16 cellular contexts compared by ENCODE assay signal in genomic region chr11:34869425-34869824, GRCh38. TPM values are rescaled to one million over a fixed set of nuclear protein-coding genes. Genes with fewer than 3 reads are reported as not detected.
DNase-seq lines count a peak whose midpoint lies in the region; ATAC-seq and TF ChIP-seq lines count a peak whose summit lies in the region.
"Had no signal": no experiment of that assay in that cellular context is flagged by ENCODE, and none has a peak within 500 bp of the region (broad histone marks: within the 10 kb centered on the region; RNA-seq: fewer than 3 reads in every experiment).

No MANE protein-coding gene starts in this region.

- no peak overlapping the region for H3K4me3 ChIP-seq in astrocyte of the spinal cord (ENCODE audit: low read depth, low read length)
- no peak overlapping the region for H3K4me3 ChIP-seq in mesendoderm (ENCODE audit: low read length)

- H2AK5ac ChIP-seq in mesendoderm (ENCODE audit: low read length): no peak overlapping the region

- H3K79me2 ChIP-seq in mesendoderm (ENCODE audit: control insufficient read depth, insufficient read depth, low read length): no peaks in the 10 kb centered on the region
- H3K79me2 ChIP-seq: parathyroid adenoma had no signal

- H4K5ac ChIP-seq in mesendoderm (ENCODE audit: low read length): no peak overlapping the region

- H3K23ac ChIP-seq in mesendoderm (ENCODE audit: low read length): no peak overlapping the region

- no peak overlapping the region for H3K56ac ChIP-seq in mesendoderm (ENCODE audit: low read length)

- WGBS in mesendoderm (ENCODE audit: extremely low coverage, insufficient coverage, low lambda C conversion rate): no CpG with 5 or more reads among the region's 3 CpGs

- no peak overlapping the region for H4K8ac ChIP-seq in mesendoderm (ENCODE audit: low read depth, low read length)

- no peaks in the 10 kb centered on the region for H3K79me1 ChIP-seq in mesendoderm (ENCODE audit: low read length)

- no peak overlapping the region for H2BK15ac ChIP-seq in mesendoderm (replicated peaks; ENCODE audit: low read depth)

- no peak for ATAC-seq in GM21381 (IDR thresholded peaks at IDR 0.05; ENCODE audit: unreplicated experiment)
- ATAC-seq: stimulated activated naive CD8-positive, alpha-beta T cell treated with anti-CD3 and anti-CD28 coated beads, Interleukin-15, amount 100 ng/mL, for 72 hours had no signal

- H3K18ac ChIP-seq in mesendoderm (ENCODE audit: low read length): no peak overlapping the region

- H3K4me1 ChIP-seq in mesendoderm (ENCODE audit: control insufficient read depth, low read depth, low read length): peaks cover 4% of the 10 kb centered on the region
- H3K4me1 ChIP-seq: parathyroid adenoma had no signal

- no peak overlapping the region for H2BK5ac ChIP-seq in mesendoderm (ENCODE audit: low read length)

- H3K27me3 ChIP-seq in mesendoderm (ENCODE audit: insufficient read depth, low read length, poor library complexity): no peaks in the 10 kb centered on the region

- no peak overlapping the region for H3K9ac ChIP-seq in mesendoderm (ENCODE audit: low read length)
- H3K9ac ChIP-seq: parathyroid adenoma had no signal

- DNase-seq in DMS 273 (lab: John Stamatoyannopoulos, UW; ENCODE audit: unreplicated experiment): peak; percentile 9
- DNase-seq in DMS 273 treated with DMSO at 0.1 percent for 48 hours (lab: John Stamatoyannopoulos, UW): no peak
- peak; percentile 8 for DNase-seq in KBM-7
- no peak for DNase-seq in astrocyte of the spinal cord (ENCODE audit: low read depth, low spot score)
- peak; percentile 71 for DNase-seq in mesendoderm
- no peak for DNase-seq in SHP77 (lab: John Stamatoyannopoulos, UW)
- no peak for DNase-seq in C1 segment of cervical spinal cord (lab: John Stamatoyannopoulos, UW)
- DNase-seq: activated CD8-positive, alpha-beta memory T cell treated with anti-CD3 and anti-CD28 coated beads for 24 hours; DMS79 treated with DMSO at 0.1 percent for 48 hours; HCEC 1CT; NCI-H1436 treated with DMSO at 0.1 percent for 48 hours; stimulated activated CD4-positive, alpha-beta T cell treated with anti-CD3 and anti-CD28 coated beads, Interleukin-4, amount 100 ng/mL, for 24 hours; stimulated activated naive CD8-positive, alpha-beta T cell treated with anti-CD3 and anti-CD28 coated beads, Interleukin-15, amount 100 ng/mL, for 72 hours; T-helper 2 cell had no signal

- H3K27ac ChIP-seq in mesendoderm (ENCODE audit: low read depth, low read length): no peak overlapping the region
- H3K27ac ChIP-seq: parathyroid adenoma had no signal

- H2BK120ac ChIP-seq in mesendoderm (ENCODE audit: low read depth, low read length): no peak overlapping the region

- TF ChIP-seq CTCF in astrocyte of the spinal cord (IDR thresholded peaks at IDR 0.05; ENCODE audit: low read depth, low read length): peak; percentile 16

- H3K36me3 ChIP-seq in mesendoderm (ENCODE audit: control insufficient read depth, insufficient read depth, low read length): no peaks in the 10 kb centered on the region

- H3K4me2 ChIP-seq in mesendoderm (ENCODE audit: low read length): no peak overlapping the region

- in situ Hi-C loops in KBM-7 (cut with MboI; ENCODE audit: low pct_unique_long_range_greater_than_20kb, low sequenced_read_pairs) (no loop called here), astrocyte of the spinal cord (cut with HindIII; ENCODE audit: low sequenced_read_pairs) (no loop called here)

- no peak overlapping the region for H3K4ac ChIP-seq in mesendoderm (ENCODE audit: low read depth, low read length)

RNA-seq across cellular contexts. Expression of gene APIP, which starts 46.8 kb away (rescaled TPM):
- 44.3 TPM for polyA plus RNA-seq in mesendoderm (2013, experiment 1 of 2)
- 45.7 TPM for polyA plus RNA-seq in mesendoderm (2013, experiment 2 of 2)

RNA-seq across cellular contexts. Expression of gene PDHX, which starts 47.0 kb away (rescaled TPM):
- polyA plus RNA-seq in mesendoderm (2013, experiment 1 of 2): 49.8 TPM
- 48.8 TPM for polyA plus RNA-seq in mesendoderm (2013, experiment 2 of 2)

Comparison
In these comparisons a context has a peak if more than half of its experiments do, and no peak if none do; other contexts are left out.
1. DNase-seq: peak in DMS 273 (single experiment), KBM-7 (single experiment) and mesendoderm (single experiment); none in DMS 273 treated with DMSO at 0.1 percent for 48 hours (single experiment), astrocyte of the spinal cord (single experiment), SHP77 (0 of 2) and C1 segment of cervical spinal cord (0 of 14).